1 cellular context compared by ENCODE assay signal in the genomic region with DNA sequence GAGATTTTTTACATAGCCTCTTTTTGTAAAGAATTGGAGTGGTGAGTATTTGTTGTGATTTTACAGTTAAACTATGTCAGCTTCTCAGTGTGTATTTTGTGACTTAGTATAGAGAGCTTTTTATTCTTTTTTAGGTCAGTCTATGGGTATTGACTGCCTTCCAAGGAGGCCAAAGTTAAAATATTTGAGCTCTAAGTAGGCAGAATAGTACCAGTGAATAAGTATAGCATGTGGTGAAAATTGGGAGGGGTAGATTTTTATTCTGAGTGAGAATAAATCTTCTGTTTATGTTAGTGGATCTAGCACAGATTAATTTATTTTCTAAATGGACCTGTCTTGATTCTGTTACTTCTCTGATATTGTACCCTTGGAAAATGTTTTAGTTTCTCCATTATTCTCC.
TF ChIP-seq lines count a peak whose summit lies in the region.

No MANE protein-coding gene starts in this region.

TF ChIP-seq in IMR-90, 13 proteins besides CTCF, POLR2A, EP300 and RAD21:
- TF ChIP-seq SMC3 (IDR thresholded peaks at IDR 0.05; ENCODE audit: low read depth, low read length) (no peak), NFE2L2 (IDR thresholded peaks at IDR 0.05; ENCODE audit: low read depth, low read length) (no peak), CEBPB (IDR thresholded peaks at IDR 0.05; ENCODE audit: low read depth, low read length) (no peak), RCOR1 (IDR thresholded peaks at IDR 0.05; ENCODE audit: insufficient replicate concordance, low read length) (no peak), USF2 (IDR thresholded peaks at IDR 0.05; ENCODE audit: low read depth, low read length) (no peak), FOS (IDR thresholded peaks at IDR 0.05; ENCODE audit: low read depth, low read length) (no peak), MAFK (IDR thresholded peaks at IDR 0.05; ENCODE audit: low read depth, low read length) (no peak), MXI1 (IDR thresholded peaks at IDR 0.05; ENCODE audit: borderline replicate concordance, low read depth, low read length) (no peak), CHD1 (IDR thresholded peaks at IDR 0.05; ENCODE audit: low read depth, low read length) (no peak), BHLHE40 (IDR thresholded peaks at IDR 0.05; ENCODE audit: low read depth, low read length) (no peak), MAZ (IDR thresholded peaks at IDR 0.05; ENCODE audit: borderline replicate concordance, low read depth, low read length) (no peak), RFX5 (IDR thresholded peaks at IDR 0.05; ENCODE audit: low read depth, low read length) (no peak)
- TF ChIP-seq, protein P1, sequence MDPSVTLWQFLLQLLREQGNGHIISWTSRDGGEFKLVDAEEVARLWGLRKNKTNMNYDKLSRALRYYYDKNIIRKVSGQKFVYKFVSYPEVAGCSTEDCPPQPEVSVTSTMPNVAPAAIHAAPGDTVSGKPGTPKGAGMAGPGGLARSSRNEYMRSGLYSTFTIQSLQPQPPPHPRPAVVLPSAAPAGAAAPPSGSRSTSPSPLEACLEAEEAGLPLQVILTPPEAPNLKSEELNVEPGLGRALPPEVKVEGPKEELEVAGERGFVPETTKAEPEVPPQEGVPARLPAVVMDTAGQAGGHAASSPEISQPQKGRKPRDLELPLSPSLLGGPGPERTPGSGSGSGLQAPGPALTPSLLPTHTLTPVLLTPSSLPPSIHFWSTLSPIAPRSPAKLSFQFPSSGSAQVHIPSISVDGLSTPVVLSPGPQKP (IDR thresholded peaks at IDR 0.05; ENCODE audit: borderline replicate concordance, low read depth, low read length): no peak
